Comparison of ENCODE assay signal across 8 cellular contexts in the genomic region with DNA sequence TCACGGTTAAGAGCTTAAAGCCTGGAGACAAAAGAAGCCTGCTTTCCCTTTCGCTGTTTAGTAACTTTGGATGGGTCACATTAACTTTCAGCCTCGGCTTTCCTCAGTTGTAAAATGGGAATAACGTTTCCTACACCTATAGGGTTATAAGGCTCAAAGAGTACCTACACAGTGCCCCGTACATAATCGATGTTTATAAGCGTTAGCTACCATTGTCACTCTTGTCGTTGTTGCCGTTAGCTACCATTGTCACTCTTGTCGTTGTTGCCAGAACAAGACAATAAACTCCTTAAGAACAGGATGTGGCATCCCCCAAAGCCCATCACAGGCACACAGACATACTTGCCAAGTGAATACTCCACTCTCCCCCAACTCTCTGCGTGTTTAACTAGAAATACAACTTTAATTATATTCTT. TPM values are rescaled to one million over a fixed set of nuclear protein-coding genes. Genes with fewer than 3 reads are reported as not detected.
DNase-seq lines count a peak whose midpoint lies in the region; ATAC-seq and TF ChIP-seq lines count a peak whose summit lies in the region.

No MANE protein-coding gene starts in this region.

- H3K4me3 ChIP-seq in colonic mucosa, result peak overlapping the region; percentile 73

- TF ChIP-seq CTCF in colonic mucosa (IDR thresholded peaks at IDR 0.05) (no peak), neural crest cell (conservative IDR thresholded peaks at IDR 0.05) (no peak)

- no peaks in the 10 kb centered on the region for H3K9me3 ChIP-seq in colonic mucosa

- no peak overlapping the region for H3K27ac Mint-ChIP-seq in neural crest cell (ENCODE audit: unreplicated experiment)

- H3K4me1 Mint-ChIP-seq in neural crest cell, result peaks cover 6% of the 10 kb centered on the region

- DNase-seq in NCI-H2081 (lab: John Stamatoyannopoulos, UW) (peak; percentile 31 to 57), NCI-H2081 treated with DMSO at 0.1 percent for 48 hours (lab: John Stamatoyannopoulos, UW) (no peak), NCI-H2029 treated with DMSO at 0.1 percent for 48 hours (lab: John Stamatoyannopoulos, UW) (peak; percentile 41), colonic mucosa (no peak), neural crest cell (ENCODE audit: low read depth, low spot score) (no peak), germinal center (ENCODE audit: low spot score) (no peak)

- H3K4me1 ChIP-seq in colonic mucosa, result peaks cover 7% of the 10 kb centered on the region

- H3K27me3 ChIP-seq in colonic mucosa, result no peaks in the 10 kb centered on the region

- peaks cover 35% of the 10 kb centered on the region for H3K27me3 Mint-ChIP-seq in neural crest cell (ENCODE audit: low read depth)

- intact Hi-C loops in colonic mucosa (cut with DNase I), result no loop called here

- peak overlapping the region; percentile 85 for H3K4me3 Mint-ChIP-seq in neural crest cell

- no peaks in the 10 kb centered on the region for H3K9me3 Mint-ChIP-seq in neural crest cell

- no peaks in the 10 kb centered on the region for H3K36me3 Mint-ChIP-seq in neural crest cell (ENCODE audit: low read depth)

- H3K36me3 ChIP-seq in colonic mucosa, result no peaks in the 10 kb centered on the region

- H3K9ac ChIP-seq in colonic mucosa (ENCODE audit: low read depth in 2 of 2, low read length in 2 of 2), result peak overlapping the region; percentile 53 to 91

- ATAC-seq in HG03378 (IDR thresholded peaks at IDR 0.05; ENCODE audit: unreplicated experiment), result no peak
- ATAC-seq in HG03095 (IDR thresholded peaks at IDR 0.05; ENCODE audit: unreplicated experiment), result no peak

- H3K27ac ChIP-seq in colonic mucosa, result peak overlapping the region; percentile 92

RNA-seq across cellular contexts. Expression of gene MFSD6, which starts 0.9 kb away (rescaled TPM):
- total RNA-seq in colonic mucosa (10 to 100 TPM; 60.9 to 83.3 TPM), neural crest cell (1.5 and 2.1 TPM in 2 replicates)

Comparison
In these comparisons a context has a peak if more than half of its experiments do, and no peak if none do; other contexts are left out.
1. DNase-seq: peak in NCI-H2081 (2 of 2) and NCI-H2029 treated with DMSO at 0.1 percent for 48 hours (single experiment); none in NCI-H2081 treated with DMSO at 0.1 percent for 48 hours (single experiment), colonic mucosa (single experiment), neural crest cell (single experiment) and germinal center (single experiment).
2. RNA of gene MFSD6, which starts 0.9 kb away (total RNA-seq): 60.9 to 83.3 TPM in colonic mucosa; 1.5 to 2.1 TPM in neural crest cell; every median in the first group is over 10 times any median in the second.